ENCODE assay signal across 1 cellular context in genomic region chr1:236795035-236795756, GRCh38.
TF ChIP-seq lines count a peak whose summit lies in the region.

Gene MTR, plus strand, starts transcription at chr1:236795292. Its CDS starts 412 bp downstream, at chr1:236795704.

TF ChIP-seq in HepG2, 621 proteins besides CTCF, POLR2A, EP300 and RAD21 (continued from another document and continues in another):
- 0 out of 2 replicates have a peak, but pooled peaks have one; percentile 62 for TF ChIP-seq ZHX1 (CRISPR knock-in tag; IDR thresholded peaks at IDR 0.05; ENCODE audit: low read depth)
- TF ChIP-seq PHF8 (CRISPR knock-in tag; IDR thresholded peaks at IDR 0.05): peak; percentile 94
- TF ChIP-seq, protein P1, sequence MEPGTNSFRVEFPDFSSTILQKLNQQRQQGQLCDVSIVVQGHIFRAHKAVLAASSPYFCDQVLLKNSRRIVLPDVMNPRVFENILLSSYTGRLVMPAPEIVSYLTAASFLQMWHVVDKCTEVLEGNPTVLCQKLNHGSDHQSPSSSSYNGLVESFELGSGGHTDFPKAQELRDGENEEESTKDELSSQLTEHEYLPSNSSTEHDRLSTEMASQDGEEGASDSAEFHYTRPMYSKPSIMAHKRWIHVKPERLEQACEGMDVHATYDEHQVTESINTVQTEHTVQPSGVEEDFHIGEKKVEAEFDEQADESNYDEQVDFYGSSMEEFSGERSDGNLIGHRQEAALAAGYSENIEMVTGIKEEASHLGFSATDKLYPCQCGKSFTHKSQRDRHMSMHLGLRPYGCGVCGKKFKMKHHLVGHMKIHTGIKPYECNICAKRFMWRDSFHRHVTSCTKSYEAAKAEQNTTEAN (CRISPR knock-in tag; conservative IDR thresholded peaks at IDR 0.05): 0 out of 2 replicates have a peak, but pooled peaks have one; percentile 22
- TF ChIP-seq ZNF143 (CRISPR knock-in tag; IDR thresholded peaks at IDR 0.05): peak; percentile 96
- peak; percentile 77; the same call in 1 of the 2 replicates for TF ChIP-seq HOXD1 (CRISPR knock-in tag; IDR thresholded peaks at IDR 0.05)
- 0 out of 2 replicates have a peak, but pooled peaks have one; percentile 38 for TF ChIP-seq THRA (CRISPR knock-in tag; IDR thresholded peaks at IDR 0.05; ENCODE audit: borderline replicate concordance)
- TF ChIP-seq ISX (CRISPR knock-in tag; conservative IDR thresholded peaks at IDR 0.05): peak; percentile 91; the same call in 1 of the 2 replicates
- peak; percentile 86; the same call in 1 of the 2 replicates for TF ChIP-seq MEIS1 (CRISPR knock-in tag; IDR thresholded peaks at IDR 0.05; ENCODE audit: borderline replicate concordance)
- TF ChIP-seq ZNF451 (CRISPR knock-in tag; IDR thresholded peaks at IDR 0.05): peak; percentile 59; the same call in 1 of the 2 replicates
- TF ChIP-seq, protein P2, sequence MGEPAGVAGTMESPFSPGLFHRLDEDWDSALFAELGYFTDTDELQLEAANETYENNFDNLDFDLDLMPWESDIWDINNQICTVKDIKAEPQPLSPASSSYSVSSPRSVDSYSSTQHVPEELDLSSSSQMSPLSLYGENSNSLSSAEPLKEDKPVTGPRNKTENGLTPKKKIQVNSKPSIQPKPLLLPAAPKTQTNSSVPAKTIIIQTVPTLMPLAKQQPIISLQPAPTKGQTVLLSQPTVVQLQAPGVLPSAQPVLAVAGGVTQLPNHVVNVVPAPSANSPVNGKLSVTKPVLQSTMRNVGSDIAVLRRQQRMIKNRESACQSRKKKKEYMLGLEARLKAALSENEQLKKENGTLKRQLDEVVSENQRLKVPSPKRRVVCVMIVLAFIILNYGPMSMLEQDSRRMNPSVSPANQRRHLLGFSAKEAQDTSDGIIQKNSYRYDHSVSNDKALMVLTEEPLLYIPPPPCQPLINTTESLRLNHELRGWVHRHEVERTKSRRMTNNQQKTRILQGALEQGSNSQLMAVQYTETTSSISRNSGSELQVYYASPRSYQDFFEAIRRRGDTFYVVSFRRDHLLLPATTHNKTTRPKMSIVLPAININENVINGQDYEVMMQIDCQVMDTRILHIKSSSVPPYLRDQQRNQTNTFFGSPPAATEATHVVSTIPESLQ (CRISPR knock-in tag; conservative IDR thresholded peaks at IDR 0.05): 0 out of 2 replicates have a peak, but pooled peaks have one; percentile 20
- TF ChIP-seq ZNF431 (CRISPR knock-in tag; IDR thresholded peaks at IDR 0.05; ENCODE audit: borderline replicate concordance, low read depth): peak; percentile 31; the same call in 1 of the 2 replicates
- TF ChIP-seq, protein P3, sequence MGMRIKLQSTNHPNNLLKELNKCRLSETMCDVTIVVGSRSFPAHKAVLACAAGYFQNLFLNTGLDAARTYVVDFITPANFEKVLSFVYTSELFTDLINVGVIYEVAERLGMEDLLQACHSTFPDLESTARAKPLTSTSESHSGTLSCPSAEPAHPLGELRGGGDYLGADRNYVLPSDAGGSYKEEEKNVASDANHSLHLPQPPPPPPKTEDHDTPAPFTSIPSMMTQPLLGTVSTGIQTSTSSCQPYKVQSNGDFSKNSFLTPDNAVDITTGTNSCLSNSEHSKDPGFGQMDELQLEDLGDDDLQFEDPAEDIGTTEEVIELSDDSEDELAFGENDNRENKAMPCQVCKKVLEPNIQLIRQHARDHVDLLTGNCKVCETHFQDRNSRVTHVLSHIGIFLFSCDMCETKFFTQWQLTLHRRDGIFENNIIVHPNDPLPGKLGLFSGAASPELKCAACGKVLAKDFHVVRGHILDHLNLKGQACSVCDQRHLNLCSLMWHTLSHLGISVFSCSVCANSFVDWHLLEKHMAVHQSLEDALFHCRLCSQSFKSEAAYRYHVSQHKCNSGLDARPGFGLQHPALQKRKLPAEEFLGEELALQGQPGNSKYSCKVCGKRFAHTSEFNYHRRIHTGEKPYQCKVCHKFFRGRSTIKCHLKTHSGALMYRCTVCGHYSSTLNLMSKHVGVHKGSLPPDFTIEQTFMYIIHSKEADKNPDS (CRISPR knock-in tag; IDR thresholded peaks at IDR 0.05): peak; percentile 75
- no peak for TF ChIP-seq ATM (IDR thresholded peaks at IDR 0.05; ENCODE audit: borderline replicate concordance)
- peak; percentile 87; the same call in 1 of the 2 replicates for TF ChIP-seq ZNF773 (CRISPR knock-in tag; IDR thresholded peaks at IDR 0.05; ENCODE audit: borderline replicate concordance)
- peak; percentile 62; the same call in 1 of the 2 replicates for TF ChIP-seq ZNF878 (CRISPR knock-in tag; IDR thresholded peaks at IDR 0.05)
- TF ChIP-seq, protein P4, sequence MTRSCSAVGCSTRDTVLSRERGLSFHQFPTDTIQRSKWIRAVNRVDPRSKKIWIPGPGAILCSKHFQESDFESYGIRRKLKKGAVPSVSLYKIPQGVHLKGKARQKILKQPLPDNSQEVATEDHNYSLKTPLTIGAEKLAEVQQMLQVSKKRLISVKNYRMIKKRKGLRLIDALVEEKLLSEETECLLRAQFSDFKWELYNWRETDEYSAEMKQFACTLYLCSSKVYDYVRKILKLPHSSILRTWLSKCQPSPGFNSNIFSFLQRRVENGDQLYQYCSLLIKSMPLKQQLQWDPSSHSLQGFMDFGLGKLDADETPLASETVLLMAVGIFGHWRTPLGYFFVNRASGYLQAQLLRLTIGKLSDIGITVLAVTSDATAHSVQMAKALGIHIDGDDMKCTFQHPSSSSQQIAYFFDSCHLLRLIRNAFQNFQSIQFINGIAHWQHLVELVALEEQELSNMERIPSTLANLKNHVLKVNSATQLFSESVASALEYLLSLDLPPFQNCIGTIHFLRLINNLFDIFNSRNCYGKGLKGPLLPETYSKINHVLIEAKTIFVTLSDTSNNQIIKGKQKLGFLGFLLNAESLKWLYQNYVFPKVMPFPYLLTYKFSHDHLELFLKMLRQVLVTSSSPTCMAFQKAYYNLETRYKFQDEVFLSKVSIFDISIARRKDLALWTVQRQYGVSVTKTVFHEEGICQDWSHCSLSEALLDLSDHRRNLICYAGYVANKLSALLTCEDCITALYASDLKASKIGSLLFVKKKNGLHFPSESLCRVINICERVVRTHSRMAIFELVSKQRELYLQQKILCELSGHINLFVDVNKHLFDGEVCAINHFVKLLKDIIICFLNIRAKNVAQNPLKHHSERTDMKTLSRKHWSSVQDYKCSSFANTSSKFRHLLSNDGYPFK (CRISPR knock-in tag; IDR thresholded peaks at IDR 0.05; ENCODE audit: borderline replicate concordance): peak; percentile 85
- no peak; the same call in 1 of the 2 replicates for TF ChIP-seq MAF1 (CRISPR knock-in tag; IDR thresholded peaks at IDR 0.05; ENCODE audit: borderline replicate concordance)
- TF ChIP-seq, protein P5, sequence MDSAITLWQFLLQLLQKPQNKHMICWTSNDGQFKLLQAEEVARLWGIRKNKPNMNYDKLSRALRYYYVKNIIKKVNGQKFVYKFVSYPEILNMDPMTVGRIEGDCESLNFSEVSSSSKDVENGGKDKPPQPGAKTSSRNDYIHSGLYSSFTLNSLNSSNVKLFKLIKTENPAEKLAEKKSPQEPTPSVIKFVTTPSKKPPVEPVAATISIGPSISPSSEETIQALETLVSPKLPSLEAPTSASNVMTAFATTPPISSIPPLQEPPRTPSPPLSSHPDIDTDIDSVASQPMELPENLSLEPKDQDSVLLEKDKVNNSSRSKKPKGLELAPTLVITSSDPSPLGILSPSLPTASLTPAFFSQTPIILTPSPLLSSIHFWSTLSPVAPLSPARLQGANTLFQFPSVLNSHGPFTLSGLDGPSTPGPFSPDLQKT (CRISPR knock-in tag; IDR thresholded peaks at IDR 0.05; ENCODE audit: borderline replicate concordance): 0 out of 2 replicates have a peak, but pooled peaks have one; percentile 29
- TF ChIP-seq, protein P6, sequence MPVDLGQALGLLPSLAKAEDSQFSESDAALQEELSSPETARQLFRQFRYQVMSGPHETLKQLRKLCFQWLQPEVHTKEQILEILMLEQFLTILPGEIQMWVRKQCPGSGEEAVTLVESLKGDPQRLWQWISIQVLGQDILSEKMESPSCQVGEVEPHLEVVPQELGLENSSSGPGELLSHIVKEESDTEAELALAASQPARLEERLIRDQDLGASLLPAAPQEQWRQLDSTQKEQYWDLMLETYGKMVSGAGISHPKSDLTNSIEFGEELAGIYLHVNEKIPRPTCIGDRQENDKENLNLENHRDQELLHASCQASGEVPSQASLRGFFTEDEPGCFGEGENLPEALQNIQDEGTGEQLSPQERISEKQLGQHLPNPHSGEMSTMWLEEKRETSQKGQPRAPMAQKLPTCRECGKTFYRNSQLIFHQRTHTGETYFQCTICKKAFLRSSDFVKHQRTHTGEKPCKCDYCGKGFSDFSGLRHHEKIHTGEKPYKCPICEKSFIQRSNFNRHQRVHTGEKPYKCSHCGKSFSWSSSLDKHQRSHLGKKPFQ (CRISPR knock-in tag; IDR thresholded peaks at IDR 0.05; ENCODE audit: insufficient replicate concordance): peak; percentile 67
- TF ChIP-seq, protein P7, sequence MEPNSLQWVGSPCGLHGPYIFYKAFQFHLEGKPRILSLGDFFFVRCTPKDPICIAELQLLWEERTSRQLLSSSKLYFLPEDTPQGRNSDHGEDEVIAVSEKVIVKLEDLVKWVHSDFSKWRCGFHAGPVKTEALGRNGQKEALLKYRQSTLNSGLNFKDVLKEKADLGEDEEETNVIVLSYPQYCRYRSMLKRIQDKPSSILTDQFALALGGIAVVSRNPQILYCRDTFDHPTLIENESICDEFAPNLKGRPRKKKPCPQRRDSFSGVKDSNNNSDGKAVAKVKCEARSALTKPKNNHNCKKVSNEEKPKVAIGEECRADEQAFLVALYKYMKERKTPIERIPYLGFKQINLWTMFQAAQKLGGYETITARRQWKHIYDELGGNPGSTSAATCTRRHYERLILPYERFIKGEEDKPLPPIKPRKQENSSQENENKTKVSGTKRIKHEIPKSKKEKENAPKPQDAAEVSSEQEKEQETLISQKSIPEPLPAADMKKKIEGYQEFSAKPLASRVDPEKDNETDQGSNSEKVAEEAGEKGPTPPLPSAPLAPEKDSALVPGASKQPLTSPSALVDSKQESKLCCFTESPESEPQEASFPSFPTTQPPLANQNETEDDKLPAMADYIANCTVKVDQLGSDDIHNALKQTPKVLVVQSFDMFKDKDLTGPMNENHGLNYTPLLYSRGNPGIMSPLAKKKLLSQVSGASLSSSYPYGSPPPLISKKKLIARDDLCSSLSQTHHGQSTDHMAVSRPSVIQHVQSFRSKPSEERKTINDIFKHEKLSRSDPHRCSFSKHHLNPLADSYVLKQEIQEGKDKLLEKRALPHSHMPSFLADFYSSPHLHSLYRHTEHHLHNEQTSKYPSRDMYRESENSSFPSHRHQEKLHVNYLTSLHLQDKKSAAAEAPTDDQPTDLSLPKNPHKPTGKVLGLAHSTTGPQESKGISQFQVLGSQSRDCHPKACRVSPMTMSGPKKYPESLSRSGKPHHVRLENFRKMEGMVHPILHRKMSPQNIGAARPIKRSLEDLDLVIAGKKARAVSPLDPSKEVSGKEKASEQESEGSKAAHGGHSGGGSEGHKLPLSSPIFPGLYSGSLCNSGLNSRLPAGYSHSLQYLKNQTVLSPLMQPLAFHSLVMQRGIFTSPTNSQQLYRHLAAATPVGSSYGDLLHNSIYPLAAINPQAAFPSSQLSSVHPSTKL (CRISPR knock-in tag; IDR thresholded peaks at IDR 0.05): peak; percentile 41
- peak; percentile 62; the same call in 1 of the 2 replicates for TF ChIP-seq PREB (CRISPR knock-in tag; IDR thresholded peaks at IDR 0.05)
- TF ChIP-seq ZNF33B (CRISPR knock-in tag; IDR thresholded peaks at IDR 0.05): peak; percentile 85; the same call in 1 of the 2 replicates
- peak; percentile 79; the same call in 1 of the 2 replicates for TF ChIP-seq FOXK1 (CRISPR knock-in tag; IDR thresholded peaks at IDR 0.05; ENCODE audit: borderline replicate concordance, low read depth)
- TF ChIP-seq ZNF766 (CRISPR knock-in tag; IDR thresholded peaks at IDR 0.05; ENCODE audit: borderline replicate concordance): peak; percentile 87
- TF ChIP-seq TFDP1 (CRISPR knock-in tag; IDR thresholded peaks at IDR 0.05; ENCODE audit: borderline replicate concordance): peak; percentile 81
- TF ChIP-seq TP53 (CRISPR knock-in tag; conservative IDR thresholded peaks at IDR 0.05): 0 out of 2 replicates have a peak, but pooled peaks have one; percentile 88
- no peak for TF ChIP-seq NFIC (IDR thresholded peaks at IDR 0.05; ENCODE audit: low read length)
